26 cellular contexts compared by ENCODE assay signal in genomic region chr9:70578720-70579119, GRCh38.
A peak's percentile ranks its signal among the peaks of the same experiment; 100 is the strongest.
DNase-seq lines count a peak whose midpoint lies in the region; ATAC-seq, FAIRE-seq and TF ChIP-seq lines count a peak whose summit lies in the region.
"Had no signal": no experiment of that assay in that cellular context is flagged by ENCODE, and none has a peak within 500 bp of the region (broad histone marks: within the 10 kb centered on the region; RNA-seq: fewer than 3 reads in every experiment).

No MANE protein-coding gene starts in this region.

- CTCF ChIA-PET in PC-3 (lab: Charles Lee) = no interaction called here

- ATAC-seq in PC-3 = no peak
- ATAC-seq in left colon = no peak
- ATAC-seq in HG02642 (IDR thresholded peaks at IDR 0.05; ENCODE audit: poor library complexity, unreplicated experiment) = no peak
- ATAC-seq: activated CD8-positive, alpha-beta T cell treated with anti-CD3 and anti-CD28 coated beads for 36 hours; lower lobe of right lung; WTC11 had no signal

- BruUV-seq in PC-3 (replicated peaks; lab: Mats Ljungman, UMichigan) = no TSS peak

- H3K4me2 ChIP-seq in PC-3 (ENCODE audit: low read length) = no peak overlapping the region
- no peak overlapping the region for H3K4me2 ChIP-seq in keratinocyte (ENCODE audit: control insufficient read depth, extremely low read depth, insufficient read depth, low read depth, low read length)

- TF ChIP-seq CTCF in HFFc6 (IDR thresholded peaks at IDR 0.05) = peak; percentile 51
- TF ChIP-seq CTCF in PC-3 (conservative IDR thresholded peaks at IDR 0.05; ENCODE audit: low read depth, low read length) = peak; percentile 15; the same call in 1 of the 2 replicates
- TF ChIP-seq CTCF in keratinocyte (optimal IDR thresholded peaks at IDR 0.05 in 1 of 3, IDR thresholded peaks at IDR 0.05 in 1 of 3, conservative IDR thresholded peaks at IDR 0.05 in 1 of 3; ENCODE audit: extremely low read depth in 1 of 3, insufficient read depth in 2 of 3, low read length in 3 of 3) = peak in 2 of 3 experiments; percentile 11 to 29
- no peak for TF ChIP-seq CTCF in D721Med (IDR thresholded peaks at IDR 0.05; ENCODE audit: insufficient read depth, missing control alignments)

- H3K4me3 ChIP-seq in PC-3 (ENCODE audit: low read length) (no peak overlapping the region), keratinocyte (ENCODE audit: control insufficient read depth in 2 of 3, extremely low read depth in 1 of 3, insufficient read depth in 2 of 3, low read depth in 1 of 3, low read length in 3 of 3) (no peak overlapping the region)
- H3K4me3 ChIP-seq: BLaER1 treated with 17β-estradiol and CSF1 and Interleukin-3, amounts not matched to agents 10 nM and 100 nM; lower lobe of right lung; SJSA1; uterus had no signal

- no peaks in the 10 kb centered on the region for H3K9me3 Mint-ChIP-seq in HFFc6
- H3K9me3 Mint-ChIP-seq: activated CD8-positive, alpha-beta T cell treated with anti-CD3 and anti-CD28 coated beads for 36 hours; activated T-cell treated with anti-CD3 and anti-CD28 coated beads, Interleukin-2, amount 50 U/mL, for 24 hours; central memory CD8-positive, alpha-beta T cell; immature natural killer cell; WTC11 had no signal

- dilution Hi-C loops in keratinocyte (cut with MboI; ENCODE audit: extremely low pct_ligation_motif_present, low sequenced_read_pairs) = no loop called here

- no peak overlapping the region for H3K9ac ChIP-seq in PC-3 (ENCODE audit: low read length)
- H3K9ac ChIP-seq in keratinocyte (ENCODE audit: control insufficient read depth, extremely low read depth, insufficient read depth, low read length) = no peak overlapping the region
- H3K9ac ChIP-seq: BLaER1 treated with 17β-estradiol and CSF1 and Interleukin-3, amounts not matched to agents 10 nM and 100 nM had no signal

- no peaks in the 10 kb centered on the region for H3K9me1 ChIP-seq in keratinocyte (ENCODE audit: control insufficient read depth, extremely low read depth, insufficient read depth, low read length)

- H3K79me2 ChIP-seq in PC-3 (ENCODE audit: low read length) (no peaks in the 10 kb centered on the region), keratinocyte (ENCODE audit: control insufficient read depth, insufficient read depth, low read length) (no peaks in the 10 kb centered on the region)

- intact Hi-C loops in PC-3 (cut with micrococcal nuclease) (no loop called here), left colon (cut with DNase I, micrococcal nuclease) (no loop called here)

- no peaks in the 10 kb centered on the region for H3K36me3 ChIP-seq in PC-3 (ENCODE audit: low read depth, low read length)
- H3K36me3 ChIP-seq in keratinocyte (ENCODE audit: control insufficient read depth in 2 of 2, extremely low read depth in 1 of 2, insufficient read depth in 2 of 2, low read length in 2 of 2) = no peaks in the 10 kb centered on the region
- H3K36me3 ChIP-seq: BLaER1 treated with 17β-estradiol and CSF1 and Interleukin-3, amounts not matched to agents 10 nM and 100 nM; lower lobe of right lung; SJSA1; uterus had no signal

- peaks cover 58% of the 10 kb centered on the region for H3K4me1 Mint-ChIP-seq in HFFc6 (ENCODE audit: low read depth)
- H3K4me1 Mint-ChIP-seq: central memory CD8-positive, alpha-beta T cell; immature natural killer cell had no signal

- H3K4me3 Mint-ChIP-seq in HFFc6 = no peak overlapping the region
- H3K4me3 Mint-ChIP-seq: activated CD8-positive, alpha-beta T cell treated with anti-CD3 and anti-CD28 coated beads for 36 hours; activated T-cell treated with anti-CD3 and anti-CD28 coated beads, Interleukin-2, amount 50 U/mL, for 24 hours; central memory CD8-positive, alpha-beta T cell; immature natural killer cell; WTC11 had no signal

- H2AFZ ChIP-seq in PC-3 (ENCODE audit: low read length) = no peak overlapping the region
- no peak overlapping the region for H2AFZ ChIP-seq in keratinocyte (ENCODE audit: control insufficient read depth, low read length)

- H4K20me1 ChIP-seq in PC-3 (ENCODE audit: low read length) (no peaks in the 10 kb centered on the region), keratinocyte (ENCODE audit: control insufficient read depth, extremely low read depth, insufficient read depth, low read length) (no peaks in the 10 kb centered on the region)
- H4K20me1 ChIP-seq: BLaER1 treated with 17β-estradiol and CSF1 and Interleukin-3, amounts not matched to agents 10 nM and 100 nM had no signal

- H3K27me3 ChIP-seq in PC-3 (ENCODE audit: low read length) (no peaks in the 10 kb centered on the region), keratinocyte (ENCODE audit: control insufficient read depth, extremely low read depth, insufficient read depth, low read length) (peaks cover 4% of the 10 kb centered on the region)
- H3K27me3 ChIP-seq: BLaER1 treated with 17β-estradiol and CSF1 and Interleukin-3, amounts not matched to agents 10 nM and 100 nM; SJSA1; uterus had no signal

- H3K27ac ChIP-seq in PC-3 (ENCODE audit: low read length) = no peak overlapping the region
- H3K27ac ChIP-seq in keratinocyte (ENCODE audit: control insufficient read depth, insufficient read depth, low read length) = no peak overlapping the region
- H3K27ac ChIP-seq: BLaER1 treated with 17β-estradiol and CSF1 and Interleukin-3, amounts not matched to agents 10 nM and 100 nM; HL-60; lower lobe of right lung; SJSA1; uterus had no signal

- H3K27ac Mint-ChIP-seq in HFFc6 = no peak overlapping the region
- H3K27ac Mint-ChIP-seq: activated CD8-positive, alpha-beta T cell treated with anti-CD3 and anti-CD28 coated beads for 36 hours; activated T-cell treated with anti-CD3 and anti-CD28 coated beads, Interleukin-2, amount 50 U/mL, for 24 hours; immature natural killer cell; WTC11 had no signal

- DNase-seq in DMS53 (lab: John Stamatoyannopoulos, UW) (peak; percentile 3), DMS53 treated with DMSO at 0.1 percent for 48 hours (lab: John Stamatoyannopoulos, UW; ENCODE audit: unreplicated experiment) (no peak), HFFc6 (no peak), PC-3 (no peak), keratinocyte (ENCODE audit: low read depth, low spot score) (no peak), left colon (no peak), D721Med (ENCODE audit: insufficient read length, low spot score) (no peak)
- DNase-seq: activated CD8-positive, alpha-beta T cell treated with anti-CD3 and anti-CD28 coated beads for 36 hours; activated naive CD4-positive, alpha-beta T cell treated with Interleukin-2 at 50 U/mL for 16 hours; activated T-cell treated with anti-CD3 and anti-CD28 coated beads, Interleukin-2, amount 50 U/mL, for 24 hours; DMS153; effector CD4-positive, alpha-beta T cell; immature natural killer cell; lower lobe of right lung; NCI-H1105 treated with DMSO at 0.1 percent for 48 hours; T-helper 2 cell; uterus had no signal

- H3K4me1 ChIP-seq in PC-3 (ENCODE audit: insufficient read depth, low read length) = no peaks in the 10 kb centered on the region
- peaks cover 10% of the 10 kb centered on the region for H3K4me1 ChIP-seq in keratinocyte (ENCODE audit: control insufficient read depth, extremely low read depth, insufficient read depth, low read length)

- H3K9me3 ChIP-seq in PC-3 (ENCODE audit: low read length) = no peaks in the 10 kb centered on the region
- no peaks in the 10 kb centered on the region for H3K9me3 ChIP-seq in keratinocyte (ENCODE audit: control insufficient read depth, low read depth, low read length)
- H3K9me3 ChIP-seq: BLaER1 treated with 17β-estradiol and CSF1 and Interleukin-3, amounts not matched to agents 10 nM and 100 nM; lower lobe of right lung; SJSA1; uterus had no signal

- no peaks in the 10 kb centered on the region for H3K9me2 ChIP-seq in PC-3 (replicated peaks; ENCODE audit: low read length)

- POLR2A ChIA-PET in PC-3 (lab: Charles Lee; ENCODE audit: unreplicated experiment) = no interaction called here

- FAIRE-seq in keratinocyte (lab: Jason Lieb, UNC) (no peak), D721Med (lab: Jason Lieb, UNC) (no peak)
- FAIRE-seq: A204.1, GM19239, H54 had no signal

- H3K36me3 Mint-ChIP-seq in HFFc6 (ENCODE audit: low read depth) = peaks cover 5% of the 10 kb centered on the region
- H3K36me3 Mint-ChIP-seq: immature natural killer cell, WTC11 had no signal

- no peaks in the 10 kb centered on the region for H3F3A ChIP-seq in PC-3 (ENCODE audit: low read length, unreplicated experiment)

- peaks cover 6% of the 10 kb centered on the region for H3K27me3 Mint-ChIP-seq in HFFc6 (ENCODE audit: insufficient read depth)
- H3K27me3 Mint-ChIP-seq: activated CD8-positive, alpha-beta T cell treated with anti-CD3 and anti-CD28 coated beads for 36 hours; activated T-cell treated with anti-CD3 and anti-CD28 coated beads, Interleukin-2, amount 50 U/mL, for 24 hours; central memory CD8-positive, alpha-beta T cell had no signal
